Comparison of ENCODE assay signal across 8 cellular contexts in genomic region chr11:111911563-111912401, GRCh38. TPM values are rescaled to one million over a fixed set of nuclear protein-coding genes. Genes with fewer than 3 reads are reported as not detected.
DNase-seq lines count a peak whose midpoint lies in the region; TF ChIP-seq lines count a peak whose summit lies in the region.

A gene with protein sequence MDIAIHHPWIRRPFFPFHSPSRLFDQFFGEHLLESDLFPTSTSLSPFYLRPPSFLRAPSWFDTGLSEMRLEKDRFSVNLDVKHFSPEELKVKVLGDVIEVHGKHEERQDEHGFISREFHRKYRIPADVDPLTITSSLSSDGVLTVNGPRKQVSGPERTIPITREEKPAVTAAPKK (minus strand): TSS chr11:111911770. CDS start chr11:111911724, 46 bp downstream.

- DNase-seq in ACHN (peak; percentile 50), SK-MEL-5 (ENCODE audit: low read depth, low spot score) (peak; percentile 49), fibroblast of villous mesenchyme (ENCODE audit: low read depth) (peak; percentile 87), DMS79 (lab: John Stamatoyannopoulos, UW) (no peak), NAMALWA (ENCODE audit: low spot score) (no peak), NCI-H2029 (lab: John Stamatoyannopoulos, UW) (no peak)
- DNase-seq in activated T-helper 1 cell treated with anti-CD3 and anti-CD28 coated beads, Interleukin-12 subunit alpha, Interleukin-12 subunit beta, Interleukin-2, Interleukin-4 antibody, amounts not matched to agents 30 ng/mL and 10 ng/mL and 1 ng/mL, durations not matched to agents 14 hours and 24 hours and 36 hours (ENCODE audit: low spot score) = no peak

- intact Hi-C loops in activated T-helper 1 cell treated with anti-CD3 and anti-CD28 coated beads, Interleukin-12 subunit alpha, Interleukin-12 subunit beta, Interleukin-2, Interleukin-4 antibody, amounts not matched to agents 30 ng/mL and 10 ng/mL and 1 ng/mL, durations not matched to agents 14 hours and 24 hours and 36 hours (cut with micrococcal nuclease) = no loop called here

- peaks cover 3% of the 10 kb centered on the region for H3K27me3 Mint-ChIP-seq in nephron (ENCODE audit: low read depth)
- peaks cover 50% of the 10 kb centered on the region for H3K27me3 Mint-ChIP-seq in activated T-helper 1 cell treated with anti-CD3 and anti-CD28 coated beads, Interleukin-12 subunit alpha, Interleukin-12 subunit beta, Interleukin-2, Interleukin-4 antibody, amounts not matched to agents 30 ng/mL and 10 ng/mL and 1 ng/mL, durations not matched to agents 14 hours and 24 hours and 36 hours (ENCODE audit: insufficient read depth)

- peak within 1 kb of the TSS; percentile 53 to 86 (median 79) for H3K4me3 Mint-ChIP-seq in nephron
- no peak within 1 kb of the TSS for H3K4me3 Mint-ChIP-seq in activated T-helper 1 cell treated with anti-CD3 and anti-CD28 coated beads, Interleukin-12 subunit alpha, Interleukin-12 subunit beta, Interleukin-2, Interleukin-4 antibody, amounts not matched to agents 30 ng/mL and 10 ng/mL and 1 ng/mL, durations not matched to agents 14 hours and 24 hours and 36 hours

- H3K4me3 ChIP-seq in fibroblast of villous mesenchyme (ENCODE audit: low read depth, low read length) = peak within 1 kb of the TSS; percentile 27

- in situ Hi-C loops in ACHN (cut with HindIII; ENCODE audit: low pct_ligation_motif_present, low pct_unique_long_range_greater_than_20kb, low sequenced_read_pairs) (no loop called here), SK-MEL-5 (cut with HindIII; ENCODE audit: low pct_unique_long_range_greater_than_20kb, low sequenced_read_pairs) (no loop called here)

- H3K9me3 Mint-ChIP-seq in nephron = no peaks in the 10 kb centered on the region
- H3K9me3 Mint-ChIP-seq in activated T-helper 1 cell treated with anti-CD3 and anti-CD28 coated beads, Interleukin-12 subunit alpha, Interleukin-12 subunit beta, Interleukin-2, Interleukin-4 antibody, amounts not matched to agents 30 ng/mL and 10 ng/mL and 1 ng/mL, durations not matched to agents 14 hours and 24 hours and 36 hours = no peaks in the 10 kb centered on the region

- no peaks in the 10 kb centered on the region for H3K36me3 Mint-ChIP-seq in nephron (ENCODE audit: low read depth)
- no peaks in the 10 kb centered on the region for H3K36me3 Mint-ChIP-seq in activated T-helper 1 cell treated with anti-CD3 and anti-CD28 coated beads, Interleukin-12 subunit alpha, Interleukin-12 subunit beta, Interleukin-2, Interleukin-4 antibody, amounts not matched to agents 30 ng/mL and 10 ng/mL and 1 ng/mL, durations not matched to agents 14 hours and 24 hours and 36 hours (ENCODE audit: low read depth)

- TF ChIP-seq CTCF in fibroblast of villous mesenchyme (IDR thresholded peaks at IDR 0.05; ENCODE audit: insufficient read depth, low read depth, low read length) (no peak), nephron (IDR thresholded peaks at IDR 0.05; ENCODE audit: unreplicated experiment in 3 of 3) (no peak)

- H3K27ac Mint-ChIP-seq in nephron = peak within 1 kb of the TSS; percentile 83 to 96 (median 94)
- no peak within 1 kb of the TSS for H3K27ac Mint-ChIP-seq in activated T-helper 1 cell treated with anti-CD3 and anti-CD28 coated beads, Interleukin-12 subunit alpha, Interleukin-12 subunit beta, Interleukin-2, Interleukin-4 antibody, amounts not matched to agents 30 ng/mL and 10 ng/mL and 1 ng/mL, durations not matched to agents 14 hours and 24 hours and 36 hours

- H3K4me1 Mint-ChIP-seq in nephron = peaks cover 48% of the 10 kb centered on the region
- H3K4me1 Mint-ChIP-seq in activated T-helper 1 cell treated with anti-CD3 and anti-CD28 coated beads, Interleukin-12 subunit alpha, Interleukin-12 subunit beta, Interleukin-2, Interleukin-4 antibody, amounts not matched to agents 30 ng/mL and 10 ng/mL and 1 ng/mL, durations not matched to agents 14 hours and 24 hours and 36 hours (ENCODE audit: low read depth) = no peaks in the 10 kb centered on the region

RNA-seq across cellular contexts. Expression of the gene that starts here (rescaled TPM):
- 5.0 and 9.9 TPM in 2 replicates for total RNA-seq in SK-MEL-5 (2014; rRNA removed; shearing (Covaris generic))
- 3.5 and 7.0 TPM in 2 replicates for polyA plus RNA-seq in SK-MEL-5 (2015; cell fraction: cytosol; rRNA removed)
- polyA plus RNA-seq in SK-MEL-5 (2015; cell fraction: nucleus; rRNA removed) = 2.9 TPM in 1 of 2 replicates, not detected in the other
- total RNA-seq in fibroblast of villous mesenchyme = 11.0 and 20.7 TPM in 2 replicates
- not detected in 2 replicates for total RNA-seq in activated T-helper 1 cell treated with anti-CD3 and anti-CD28 coated beads, Interleukin-12 subunit alpha, Interleukin-12 subunit beta, Interleukin-2, Interleukin-4 antibody, amounts not matched to agents 30 ng/mL and 10 ng/mL and 1 ng/mL, durations not matched to agents 14 hours and 24 hours and 36 hours

Comparison
In these comparisons a context has a peak if more than half of its experiments do, and no peak if none do; other contexts are left out.
1. DNase-seq: peak in ACHN (single experiment), SK-MEL-5 (single experiment) and fibroblast of villous mesenchyme (single experiment); none in DMS79 (single experiment), NAMALWA (single experiment), NCI-H2029 (single experiment) and activated T-helper 1 cell treated with anti-CD3 and anti-CD28 coated beads, Interleukin-12 subunit alpha, Interleukin-12 subunit beta, Interleukin-2, Interleukin-4 antibody, amounts not matched to agents 30 ng/mL and 10 ng/mL and 1 ng/mL, durations not matched to agents 14 hours and 24 hours and 36 hours (single experiment).